Comparison of ENCODE assay signal across 25 cellular contexts in the genomic region with DNA sequence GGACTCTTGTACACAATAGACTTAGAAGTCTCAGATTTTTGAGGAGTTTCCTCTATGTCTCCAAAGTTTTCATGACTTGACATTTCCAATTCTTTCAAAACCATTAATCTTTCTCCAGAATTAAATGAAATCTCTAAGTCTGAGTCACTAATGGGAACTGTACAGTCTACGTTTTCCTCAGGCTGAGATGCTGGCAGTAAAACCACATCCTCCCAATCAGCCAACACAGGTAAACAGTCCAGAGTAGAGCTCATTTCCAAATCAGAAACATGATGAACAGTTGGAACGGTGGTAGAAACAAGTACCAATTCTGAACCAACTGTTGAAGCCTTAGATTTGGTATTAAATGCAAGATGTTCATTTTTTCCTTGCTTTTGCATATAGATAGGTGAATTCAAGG.
"Had no signal": no experiment of that assay in that cellular context is flagged by ENCODE, and none has a peak within 500 bp of the region (broad histone marks: within the 10 kb centered on the region; RNA-seq: fewer than 3 reads in every experiment).

No MANE protein-coding gene starts in this region.

- FAIRE-seq: colon, pancreas had no signal

- H3K27ac Mint-ChIP-seq: activated CD4-positive, alpha-beta T cell treated with anti-CD3 and anti-CD28 coated beads, Interleukin-2, amount 10 ng/mL, durations not matched to agents 24 days and 14 days; activated naive CD4-positive, alpha-beta T cell treated with anti-CD3 and anti-CD28 coated beads, Interleukin-2, amount 50 U/mL, for 24 hours; activated T-helper 1 cell treated with anti-CD3 and anti-CD28 coated beads, Interleukin-12 subunit alpha, Interleukin-12 subunit beta, Interleukin-2, Interleukin-4 antibody, amounts not matched to agents 30 ng/mL and 10 ng/mL and 1 ng/mL, durations not matched to agents 14 hours and 24 hours and 36 hours; brain; immature natural killer cell; nephron had no signal

- H3K27me3 ChIP-seq: foreskin keratinocyte, neutrophil, pancreas, upper lobe of left lung had no signal

- DNase-seq: activated CD4-positive, alpha-beta T cell treated with anti-CD3 and anti-CD28 coated beads, Interleukin-2, amount 10 ng/mL, durations not matched to agents 24 days and 14 days; activated gamma-delta T cell; anterior cingulate cortex; caudate nucleus; effector memory CD4-positive, alpha-beta T cell; immature natural killer cell; kidney glomerular epithelial cell; left ventricle myocardium superior; midbrain; pancreas; psoas muscle; right cardiac atrium; stimulated activated CD4-positive, alpha-beta T cell treated with anti-CD3 and anti-CD28 coated beads, Interleukin-4, amount 100 ng/mL, for 4 hours; stimulated activated naive CD8-positive, alpha-beta T cell treated with anti-CD3 and anti-CD28 coated beads, Interleukin-15, Interleukin-2, amounts not matched to agents 100 U/mL and 50 U/mL, for 24 hours; SW 1271; upper lobe of left lung had no signal

- ATAC-seq: activated CD4-positive, CD25-positive, alpha-beta regulatory T cell treated with anti-CD3 and anti-CD28 coated beads, Interleukin-2, amount 50 U/mL, for 24 hours; foreskin keratinocyte; left ventricle myocardium superior; pancreas; psoas muscle; right cardiac atrium; stimulated activated naive CD8-positive, alpha-beta T cell treated with anti-CD3 and anti-CD28 coated beads, Interleukin-15, Interleukin-2, amounts not matched to agents 100 U/mL and 50 U/mL, for 24 hours had no signal

- H3K9me3 ChIP-seq: neutrophil, pancreas, psoas muscle, upper lobe of left lung had no signal

- H3K4me3 ChIP-seq: pancreas, psoas muscle, upper lobe of left lung had no signal

- H3K4me1 Mint-ChIP-seq: brain, immature natural killer cell, nephron had no signal

- H3K9me3 Mint-ChIP-seq: activated CD4-positive, alpha-beta T cell treated with anti-CD3 and anti-CD28 coated beads, Interleukin-2, amount 10 ng/mL, durations not matched to agents 24 days and 14 days; activated naive CD4-positive, alpha-beta T cell treated with anti-CD3 and anti-CD28 coated beads, Interleukin-2, amount 50 U/mL, for 24 hours; activated T-helper 1 cell treated with anti-CD3 and anti-CD28 coated beads, Interleukin-12 subunit alpha, Interleukin-12 subunit beta, Interleukin-2, Interleukin-4 antibody, amounts not matched to agents 30 ng/mL and 10 ng/mL and 1 ng/mL, durations not matched to agents 14 hours and 24 hours and 36 hours; brain; nephron had no signal

- H3K36me3 Mint-ChIP-seq: activated naive CD4-positive, alpha-beta T cell treated with anti-CD3 and anti-CD28 coated beads, Interleukin-2, amount 50 U/mL, for 24 hours had no signal

- H3K4me3 Mint-ChIP-seq: activated CD4-positive, alpha-beta T cell treated with anti-CD3 and anti-CD28 coated beads, Interleukin-2, amount 10 ng/mL, durations not matched to agents 24 days and 14 days; activated naive CD4-positive, alpha-beta T cell treated with anti-CD3 and anti-CD28 coated beads, Interleukin-2, amount 50 U/mL, for 24 hours; activated T-helper 1 cell treated with anti-CD3 and anti-CD28 coated beads, Interleukin-12 subunit alpha, Interleukin-12 subunit beta, Interleukin-2, Interleukin-4 antibody, amounts not matched to agents 30 ng/mL and 10 ng/mL and 1 ng/mL, durations not matched to agents 14 hours and 24 hours and 36 hours; brain; immature natural killer cell; nephron had no signal

- H3K27me3 Mint-ChIP-seq: activated CD4-positive, alpha-beta T cell treated with anti-CD3 and anti-CD28 coated beads, Interleukin-2, amount 10 ng/mL, durations not matched to agents 24 days and 14 days; activated naive CD4-positive, alpha-beta T cell treated with anti-CD3 and anti-CD28 coated beads, Interleukin-2, amount 50 U/mL, for 24 hours; brain had no signal

- H3K4me1 ChIP-seq: pancreas, psoas muscle, upper lobe of left lung had no signal

- H3K27ac ChIP-seq: foreskin keratinocyte, neutrophil, pancreas, psoas muscle, upper lobe of left lung, VCaP had no signal
